Comparison of ENCODE assay signal across 12 cellular contexts in the genomic region with DNA sequence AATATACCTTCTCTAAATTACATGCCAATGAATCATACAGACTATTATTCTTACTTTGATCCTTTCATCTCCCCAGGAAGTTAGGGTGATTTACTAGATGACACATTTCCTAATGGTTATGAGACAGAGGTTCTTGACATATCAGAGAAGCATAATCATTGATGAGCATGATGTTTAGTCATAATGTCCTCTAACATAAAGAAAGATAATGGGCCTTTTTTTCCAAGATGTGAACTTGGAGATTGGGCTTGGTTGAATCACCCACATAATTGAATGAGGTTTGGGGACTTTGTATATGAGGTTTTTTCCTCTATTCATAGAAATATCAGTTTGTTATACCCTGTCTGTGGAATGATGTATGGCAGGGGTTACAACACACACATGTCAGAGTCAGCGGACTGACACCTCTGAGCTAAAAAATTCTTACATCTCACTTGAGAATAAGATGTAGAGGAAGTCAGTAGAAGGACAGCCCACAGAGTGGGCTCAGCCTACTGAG.
DNase-seq lines count a peak whose midpoint lies in the region; ATAC-seq and TF ChIP-seq lines count a peak whose summit lies in the region.
"Had no signal": no experiment of that assay in that cellular context is flagged by ENCODE, and none has a peak within 500 bp of the region (broad histone marks: within the 10 kb centered on the region; RNA-seq: fewer than 3 reads in every experiment).

No MANE protein-coding gene starts in this region.

- H3K36me3 ChIP-seq in PC-9 (ENCODE audit: low read depth), result peaks cover 15% of the 10 kb centered on the region; the same call in 1 of the 2 replicates

- peaks cover 24% of the 10 kb centered on the region for H3F3A ChIP-seq in PC-9 (ENCODE audit: insufficient read depth, low read depth)

- no peak for DNase-seq in activated CD4-positive, alpha-beta T cell treated with anti-CD3 and anti-CD28 coated beads for 36 hours
- no peak for DNase-seq in activated CD4-positive, alpha-beta T cell treated with anti-CD3 and anti-CD28 coated beads for 1 hour
- peak; percentile 11 to 98 for DNase-seq in PC-9
- DNase-seq in choroid plexus epithelial cell (ENCODE audit: low read depth), result peak; percentile 76
- DNase-seq in skeletal muscle cell (ENCODE audit: low read depth), result peak; percentile 84
- no peak for DNase-seq in iPS-NIHi11 (ENCODE audit: low spot score)
- DNase-seq: NCI-H510A; stimulated activated CD4-positive, alpha-beta T cell treated with anti-CD3 and anti-CD28 coated beads, Interleukin-4, amount 100 ng/mL, for 24 hours had no signal

- intact Hi-C loops in activated CD4-positive, alpha-beta T cell treated with anti-CD3 and anti-CD28 coated beads for 36 hours (cut with DNase I, micrococcal nuclease), result no loop called here
- intact Hi-C loops in PC-9 (cut with micrococcal nuclease; ENCODE audit: unreplicated experiment), result loop anchor here (2.0 to 10.0 kb wide), 2 partner anchors 48 to 456 kb away; no protein-coding TSS in a partner anchor

- BruUV-seq in PC-9 (replicated peaks; lab: Mats Ljungman, UMichigan), result TSS peak; percentile 72

- peak overlapping the region; percentile 20 for H3K4me2 ChIP-seq in PC-9

- peak overlapping the region; percentile 34; the same call in 1 of the 2 replicates for H2AFZ ChIP-seq in PC-9

- no peaks in the 10 kb centered on the region for H3K79me2 ChIP-seq in PC-9 (ENCODE audit: low read depth)

- peak; percentile 92 for ATAC-seq in activated CD4-positive, alpha-beta T cell treated with anti-CD3 and anti-CD28 coated beads for 36 hours
- ATAC-seq in HG03565 (IDR thresholded peaks at IDR 0.05; ENCODE audit: unreplicated experiment), result no peak
- ATAC-seq in stimulated activated memory B cell treated with anti-CD40 and anti-IgM and Interleukin-4, amounts not matched to agents 10 μg/mL and 1 μg/mL and 100 μg/mL, for 72 hours, result no peak

- H3K9me3 Mint-ChIP-seq in activated CD4-positive, alpha-beta T cell treated with anti-CD3 and anti-CD28 coated beads for 36 hours (ENCODE audit: low read depth), result peaks cover 3% of the 10 kb centered on the region
- H3K9me3 Mint-ChIP-seq in stimulated activated memory B cell treated with anti-CD40 and anti-IgM and Interleukin-4, amounts not matched to agents 10 μg/mL and 1 μg/mL and 100 μg/mL, for 72 hours, result peaks cover 6% of the 10 kb centered on the region
- H3K9me3 Mint-ChIP-seq: T-helper 2 cell treated with Interferon-gamma antibody and Interleukin-4, amounts not matched to agents 5 μg/mL and 100 μg/mL, for 36 hours; type B pancreatic cell had no signal

- peak overlapping the region; percentile 91 for H3K27ac ChIP-seq in PC-9

- CTCF ChIA-PET in activated CD4-positive, alpha-beta T cell treated with anti-CD3 and anti-CD28 coated beads for 36 hours (lab: Charles Lee), result interaction anchor here (0.6 kb wide), 1 partner anchor 154 kb away, joined by 3 read pairs; no protein-coding TSS in a partner anchor
- CTCF ChIA-PET in PC-9 (lab: Charles Lee), result no interaction called here

- peaks cover 8% of the 10 kb centered on the region for H3K27me3 Mint-ChIP-seq in activated CD4-positive, alpha-beta T cell treated with anti-CD3 and anti-CD28 coated beads for 36 hours
- no peaks in the 10 kb centered on the region for H3K27me3 Mint-ChIP-seq in stimulated activated memory B cell treated with anti-CD40 and anti-IgM and Interleukin-4, amounts not matched to agents 10 μg/mL and 1 μg/mL and 100 μg/mL, for 72 hours
- H3K27me3 Mint-ChIP-seq: type B pancreatic cell had no signal

- no peak overlapping the region for H3K4me3 Mint-ChIP-seq in activated CD4-positive, alpha-beta T cell treated with anti-CD3 and anti-CD28 coated beads for 36 hours
- H3K4me3 Mint-ChIP-seq in stimulated activated memory B cell treated with anti-CD40 and anti-IgM and Interleukin-4, amounts not matched to agents 10 μg/mL and 1 μg/mL and 100 μg/mL, for 72 hours, result no peak overlapping the region
- H3K4me3 Mint-ChIP-seq: T-helper 2 cell treated with Interferon-gamma antibody and Interleukin-4, amounts not matched to agents 5 μg/mL and 100 μg/mL, for 36 hours; type B pancreatic cell had no signal

- peaks cover 41% of the 10 kb centered on the region for H3K4me1 ChIP-seq in PC-9 (replicated peaks; ENCODE audit: insufficient read depth)

- no peaks in the 10 kb centered on the region for H4K20me1 ChIP-seq in PC-9 (ENCODE audit: insufficient read depth)

- H3K27ac Mint-ChIP-seq in activated CD4-positive, alpha-beta T cell treated with anti-CD3 and anti-CD28 coated beads for 36 hours, result no peak overlapping the region
- no peak overlapping the region for H3K27ac Mint-ChIP-seq in stimulated activated memory B cell treated with anti-CD40 and anti-IgM and Interleukin-4, amounts not matched to agents 10 μg/mL and 1 μg/mL and 100 μg/mL, for 72 hours
- H3K27ac Mint-ChIP-seq: T-helper 2 cell treated with Interferon-gamma antibody and Interleukin-4, amounts not matched to agents 5 μg/mL and 100 μg/mL, for 36 hours; type B pancreatic cell had no signal

- H3K4me1 Mint-ChIP-seq in activated CD4-positive, alpha-beta T cell treated with anti-CD3 and anti-CD28 coated beads for 36 hours, result peaks cover 8% of the 10 kb centered on the region
- H3K4me1 Mint-ChIP-seq in stimulated activated memory B cell treated with anti-CD40 and anti-IgM and Interleukin-4, amounts not matched to agents 10 μg/mL and 1 μg/mL and 100 μg/mL, for 72 hours, result no peaks in the 10 kb centered on the region

- TF ChIP-seq CTCF in PC-9 (conservative IDR thresholded peaks at IDR 0.05) (no peak), choroid plexus epithelial cell (conservative IDR thresholded peaks at IDR 0.05; ENCODE audit: low read depth, low read length) (peak; percentile 3)

- H3K4me3 ChIP-seq in PC-9 (no peak overlapping the region; the same call in 1 of the 2 replicates), choroid plexus epithelial cell (ENCODE audit: low read depth, low read length) (no peak overlapping the region), skeletal muscle cell (ENCODE audit: low read depth, low read length) (no peak overlapping the region)

- no peaks in the 10 kb centered on the region for H3K27me3 ChIP-seq in PC-9 (ENCODE audit: insufficient read depth, low read depth)

- H3K36me3 Mint-ChIP-seq in activated CD4-positive, alpha-beta T cell treated with anti-CD3 and anti-CD28 coated beads for 36 hours (ENCODE audit: low read depth), result no peaks in the 10 kb centered on the region
- no peaks in the 10 kb centered on the region for H3K36me3 Mint-ChIP-seq in stimulated activated memory B cell treated with anti-CD40 and anti-IgM and Interleukin-4, amounts not matched to agents 10 μg/mL and 1 μg/mL and 100 μg/mL, for 72 hours
- H3K36me3 Mint-ChIP-seq: type B pancreatic cell had no signal

- H3K9me2 ChIP-seq in PC-9 (ENCODE audit: insufficient read depth), result no peaks in the 10 kb centered on the region; the same call in 1 of the 2 replicates

- peaks cover 57% of the 10 kb centered on the region for H3K9me3 ChIP-seq in PC-9 (ENCODE audit: insufficient read depth, low read depth)

- POLR2A ChIA-PET in activated CD4-positive, alpha-beta T cell treated with anti-CD3 and anti-CD28 coated beads for 36 hours (lab: Charles Lee), result no interaction called here
- POLR2A ChIA-PET in PC-9 (lab: Charles Lee; ENCODE audit: unreplicated experiment), result no interaction called here

Comparison
In these comparisons a context has a peak if more than half of its experiments do, and no peak if none do; other contexts are left out.
1. DNase-seq: peak in PC-9 (2 of 2), choroid plexus epithelial cell (single experiment) and skeletal muscle cell (single experiment); none in activated CD4-positive, alpha-beta T cell treated with anti-CD3 and anti-CD28 coated beads for 36 hours (single experiment), activated CD4-positive, alpha-beta T cell treated with anti-CD3 and anti-CD28 coated beads for 1 hour (single experiment) and iPS-NIHi11 (single experiment).